15 cellular contexts compared by ENCODE assay signal in the genomic region with DNA sequence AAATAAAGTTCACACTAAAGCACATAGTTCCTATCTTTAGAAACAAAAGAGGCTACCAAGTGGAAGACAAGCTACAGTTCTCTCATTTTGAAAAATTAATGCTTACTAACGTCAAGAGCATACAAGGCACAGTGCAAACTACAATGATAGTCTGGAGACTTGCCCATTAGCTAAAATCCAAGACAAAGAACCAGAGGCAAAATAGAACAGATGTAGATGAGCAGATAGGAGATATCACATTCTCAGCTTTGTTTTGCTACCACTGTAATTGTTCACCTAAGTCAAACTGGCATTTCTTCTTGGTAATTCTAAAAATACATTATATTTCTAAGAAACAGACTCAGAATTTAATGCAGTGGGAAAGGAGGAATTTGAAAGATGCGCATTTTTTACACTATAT. TPM values are rescaled to one million over a fixed set of nuclear protein-coding genes. Genes with fewer than 3 reads are reported as not detected.
DNase-seq lines count a peak whose midpoint lies in the region; ATAC-seq and TF ChIP-seq lines count a peak whose summit lies in the region.
"Had no signal": no experiment of that assay in that cellular context is flagged by ENCODE, and none has a peak within 500 bp of the region (broad histone marks: within the 10 kb centered on the region; RNA-seq: fewer than 3 reads in every experiment).

No MANE protein-coding gene starts in this region.

- H3K79me2 ChIP-seq in mammary epithelial cell (ENCODE audit: insufficient read depth, low read length): peaks cover 97% of the 10 kb centered on the region

- H3K27me3 Mint-ChIP-seq in activated T-helper 17 cell treated with anti-CD3 and anti-CD28 coated beads, Interleukin-2, amount 50 U/mL, for 72 hours: no peaks in the 10 kb centered on the region
- H3K27me3 Mint-ChIP-seq in CD14-positive monocyte (ENCODE audit: low read depth in 3 of 3): peaks cover 0 to 2% (median 0%) of the 10 kb centered on the region in 3 donors
- no peaks in the 10 kb centered on the region for H3K27me3 Mint-ChIP-seq in natural killer cell (ENCODE audit: low read depth in 2 of 2)
- H3K27me3 Mint-ChIP-seq: naive thymus-derived CD8-positive, alpha-beta T cell had no signal

- DNase-seq in mammary epithelial cell (no peak), breast epithelium (ENCODE audit: low spot score in 2 of 2) (no peak), upper lobe of right lung (no peak), mucosa of gallbladder (ENCODE audit: low spot score) (no peak), CD14-positive monocyte (ENCODE audit: low spot score) (no peak), natural killer cell (no peak)
- DNase-seq: activated CD4-positive, alpha-beta T cell treated with anti-CD3 and anti-CD28 coated beads, Interleukin-2, amount 50 U/mL, for 48 hours; activated effector memory CD4-positive, alpha-beta T cell treated with Interleukin-2 at 50 U/mL for 16 hours; DMS 273 treated with DMSO at 0.1 percent for 48 hours; hippocampal formation; naive thymus-derived CD8-positive, alpha-beta T cell; NCI-H2227 treated with DMSO at 0.1 percent for 48 hours had no signal

- peak overlapping the region; percentile 8 for H3K4me2 ChIP-seq in mammary epithelial cell (ENCODE audit: insufficient read depth, low read depth, low read length)

- H3K27me3 ChIP-seq in mammary epithelial cell (ENCODE audit: insufficient read depth, low read length) (no peaks in the 10 kb centered on the region), breast epithelium (no peaks in the 10 kb centered on the region), iPS-18a (ENCODE audit: control insufficient read depth, insufficient read depth, low read length) (no peaks in the 10 kb centered on the region), upper lobe of right lung (no peaks in the 10 kb centered on the region)

- H3K4me1 Mint-ChIP-seq in activated T-helper 17 cell treated with anti-CD3 and anti-CD28 coated beads, Interleukin-2, amount 50 U/mL, for 72 hours: peaks cover 45% of the 10 kb centered on the region
- H3K4me1 Mint-ChIP-seq in CD14-positive monocyte (peaks cover 66% of the 10 kb centered on the region), natural killer cell (peaks cover 51% of the 10 kb centered on the region in 2 donors)

- no peak overlapping the region for H3K27ac ChIP-seq in mammary epithelial cell (ENCODE audit: insufficient read depth, low read depth, low read length)
- H3K27ac ChIP-seq in breast epithelium: no peak overlapping the region
- H3K27ac ChIP-seq in iPS-18a (ENCODE audit: low read length): peak overlapping the region; percentile 23
- peak overlapping the region; percentile 56 for H3K27ac ChIP-seq in upper lobe of right lung
- H3K27ac ChIP-seq: HL-60 had no signal

- H3K36me3 Mint-ChIP-seq in activated T-helper 17 cell treated with anti-CD3 and anti-CD28 coated beads, Interleukin-2, amount 50 U/mL, for 72 hours (ENCODE audit: low read depth): peaks cover 39% of the 10 kb centered on the region
- H3K36me3 Mint-ChIP-seq in CD14-positive monocyte: peaks cover 6% of the 10 kb centered on the region in 2 donors
- no peaks in the 10 kb centered on the region for H3K36me3 Mint-ChIP-seq in natural killer cell

- intact Hi-C loops in mammary epithelial cell (cut with micrococcal nuclease): no loop called here
- intact Hi-C loops in breast epithelium (cut with DNase I; ENCODE audit: low total_unique reads): no loop called here
- intact Hi-C loops in upper lobe of right lung (cut with DNase I): no loop called here
- intact Hi-C loops in CD14-positive monocyte (cut with micrococcal nuclease): no loop called here
- intact Hi-C loops in natural killer cell (cut with micrococcal nuclease): no loop called here

- H3K27ac Mint-ChIP-seq in activated T-helper 17 cell treated with anti-CD3 and anti-CD28 coated beads, Interleukin-2, amount 50 U/mL, for 72 hours: peak overlapping the region; percentile 40
- peak overlapping the region in 1 of 7 donors; percentile 46 for H3K27ac Mint-ChIP-seq in CD14-positive monocyte
- no peak overlapping the region for H3K27ac Mint-ChIP-seq in natural killer cell

- CTCF ChIA-PET in mammary epithelial cell (lab: Charles Lee; ENCODE audit: low non-redundant PET): no interaction called here

- H3K4me1 ChIP-seq in mammary epithelial cell (ENCODE audit: insufficient read depth, low read length) (peaks cover 25% of the 10 kb centered on the region), breast epithelium (peaks cover 0 to 38% of the 10 kb centered on the region in 2 donors), iPS-18a (ENCODE audit: control insufficient read depth, low read depth, low read length) (peaks cover 37% of the 10 kb centered on the region), upper lobe of right lung (peaks cover 58% of the 10 kb centered on the region)

- no peak for TF ChIP-seq POLR2A in breast epithelium (IDR thresholded peaks at IDR 0.05)

- peak overlapping the region; percentile 57 for H3K4me3 Mint-ChIP-seq in activated T-helper 17 cell treated with anti-CD3 and anti-CD28 coated beads, Interleukin-2, amount 50 U/mL, for 72 hours
- H3K4me3 Mint-ChIP-seq in CD14-positive monocyte (no peak overlapping the region), natural killer cell (no peak overlapping the region)

- H3K9me3 ChIP-seq in mammary epithelial cell (replicated peaks; ENCODE audit: insufficient read depth, low read length) (no peaks in the 10 kb centered on the region), breast epithelium (no peaks in the 10 kb centered on the region), iPS-18a (ENCODE audit: control insufficient read depth, low read depth, low read length) (no peaks in the 10 kb centered on the region), upper lobe of right lung (no peaks in the 10 kb centered on the region)

- dilution Hi-C loops in mammary epithelial cell (cut with HindIII; ENCODE audit: low sequenced_read_pairs): no loop called here

- WGBS in mammary epithelial cell (ENCODE audit: low coverage, missing lambda C conversion rate): 86% methylated on average over 2 of the region's 2 CpGs

- H3K9me3 Mint-ChIP-seq in activated T-helper 17 cell treated with anti-CD3 and anti-CD28 coated beads, Interleukin-2, amount 50 U/mL, for 72 hours: no peaks in the 10 kb centered on the region
- H3K9me3 Mint-ChIP-seq in CD14-positive monocyte: no peaks in the 10 kb centered on the region
- no peaks in the 10 kb centered on the region for H3K9me3 Mint-ChIP-seq in natural killer cell
- H3K9me3 Mint-ChIP-seq: naive thymus-derived CD8-positive, alpha-beta T cell had no signal

- H3K4me3 ChIP-seq in mammary epithelial cell (replicated peaks in 1 of 3; ENCODE audit: insufficient read depth in 1 of 3, low read depth in 2 of 3, low read length in 3 of 3) (no peak overlapping the region), breast epithelium (no peak overlapping the region), iPS-18a (ENCODE audit: low read length) (no peak overlapping the region), upper lobe of right lung (no peak overlapping the region)

- H2AFZ ChIP-seq in mammary epithelial cell (ENCODE audit: low read depth, low read length): no peak overlapping the region

- H3K9ac ChIP-seq in mammary epithelial cell (ENCODE audit: insufficient read depth, low read length) (no peak overlapping the region), iPS-18a (ENCODE audit: low read length) (peak overlapping the region; percentile 38)

- no TSS peak for BruUV-seq in mammary epithelial cell (replicated peaks; lab: Mats Ljungman, UMichigan)

- no peak for TF ChIP-seq CTCF in mammary epithelial cell (conservative IDR thresholded peaks at IDR 0.05 in 1 of 2, IDR thresholded peaks at IDR 0.05 in 1 of 2; ENCODE audit: extremely low read depth in 1 of 2, insufficient read depth in 1 of 2, low read depth in 1 of 2, low read length in 2 of 2)
- TF ChIP-seq CTCF in breast epithelium (IDR thresholded peaks at IDR 0.05): no peak
- TF ChIP-seq CTCF in upper lobe of right lung (IDR thresholded peaks at IDR 0.05): no peak
- no peak for TF ChIP-seq CTCF in CD14-positive monocyte (IDR thresholded peaks at IDR 0.05)
- no peak for TF ChIP-seq CTCF in natural killer cell (IDR thresholded peaks at IDR 0.05)

- no peak for ATAC-seq in activated T-helper 17 cell treated with anti-CD3 and anti-CD28 coated beads, Interleukin-2, amount 50 U/mL, for 72 hours (replicated peaks)
- ATAC-seq in upper lobe of right lung (no peak), natural killer cell (no peak)
- ATAC-seq: naive thymus-derived CD8-positive, alpha-beta T cell had no signal

- no peaks in the 10 kb centered on the region for H3K36me3 ChIP-seq in mammary epithelial cell (ENCODE audit: insufficient read depth, low read length)
- no peaks in the 10 kb centered on the region for H3K36me3 ChIP-seq in breast epithelium
- H3K36me3 ChIP-seq in iPS-18a (ENCODE audit: control insufficient read depth, low read depth, low read length): no peaks in the 10 kb centered on the region
- no peaks in the 10 kb centered on the region for H3K36me3 ChIP-seq in upper lobe of right lung

- in situ Hi-C loops in mammary epithelial cell (cut with MboI; ENCODE audit: low sequenced_read_pairs in 2 of 2): no loop called here

- H4K20me1 ChIP-seq in mammary epithelial cell (ENCODE audit: insufficient read depth, low read length): no peaks in the 10 kb centered on the region

RNA-seq across cellular contexts. Expression of gene TMEM30A, which starts 5.2 kb away (rescaled TPM):
- total RNA-seq in mammary epithelial cell (100 to 1,000 TPM in 1 of 2 donors, 10 to 100 TPM in 1; 73.1 to 127 TPM), breast epithelium (10 to 100 TPM; 79.6 to 84.2 (median 79.7) TPM), upper lobe of right lung (183 TPM), mucosa of gallbladder (102 TPM), natural killer cell (10 to 100 TPM; 43.8 to 72.0 (median 60.7) TPM)
- polyA plus RNA-seq in mammary epithelial cell (17.2 TPM), CD14-positive monocyte (100 to 1,000 TPM in 1 of 2 donors, 10 to 100 TPM in 1; 70.6 to 101 TPM)
- 23.3 TPM for polyA minus RNA-seq in mammary epithelial cell
- 100 to 1,000 TPM in 1 of 2 donors, 10 to 100 TPM in 1; 81.7 to 115 TPM for total RNA-seq in activated T-helper 17 cell treated with anti-CD3 and anti-CD28 coated beads, Interleukin-2, amount 50 U/mL, for 72 hours

RNA-seq across cellular contexts. Expression of gene COX7A2, which starts 35.8 kb away (rescaled TPM):
- total RNA-seq in mammary epithelial cell (100 to 1,000 TPM in 1 of 2 donors, 10 to 100 TPM in 1; 73.3 to 370 TPM), breast epithelium (100 to 1,000 TPM; 171 to 206 (median 204) TPM), upper lobe of right lung (240 TPM), mucosa of gallbladder (376 TPM), natural killer cell (100 to 1,000 TPM; 161 to 215 (median 166) TPM)
- polyA plus RNA-seq in mammary epithelial cell (146 TPM), CD14-positive monocyte (100 to 1,000 TPM; 798 to 846 TPM)
- 245 TPM for polyA minus RNA-seq in mammary epithelial cell
- total RNA-seq in activated T-helper 17 cell treated with anti-CD3 and anti-CD28 coated beads, Interleukin-2, amount 50 U/mL, for 72 hours: 100 to 1,000 TPM; 260 to 372 TPM

Comparison
In these comparisons a context has a peak if more than half of its experiments do, and no peak if none do; other contexts are left out.
1. H3K27ac ChIP-seq: peak in iPS-18a (single experiment) and upper lobe of right lung (single experiment); none in mammary epithelial cell (single experiment) and breast epithelium (0 of 2).